ENCODE assay signal across 12 cellular contexts in the genomic region with DNA sequence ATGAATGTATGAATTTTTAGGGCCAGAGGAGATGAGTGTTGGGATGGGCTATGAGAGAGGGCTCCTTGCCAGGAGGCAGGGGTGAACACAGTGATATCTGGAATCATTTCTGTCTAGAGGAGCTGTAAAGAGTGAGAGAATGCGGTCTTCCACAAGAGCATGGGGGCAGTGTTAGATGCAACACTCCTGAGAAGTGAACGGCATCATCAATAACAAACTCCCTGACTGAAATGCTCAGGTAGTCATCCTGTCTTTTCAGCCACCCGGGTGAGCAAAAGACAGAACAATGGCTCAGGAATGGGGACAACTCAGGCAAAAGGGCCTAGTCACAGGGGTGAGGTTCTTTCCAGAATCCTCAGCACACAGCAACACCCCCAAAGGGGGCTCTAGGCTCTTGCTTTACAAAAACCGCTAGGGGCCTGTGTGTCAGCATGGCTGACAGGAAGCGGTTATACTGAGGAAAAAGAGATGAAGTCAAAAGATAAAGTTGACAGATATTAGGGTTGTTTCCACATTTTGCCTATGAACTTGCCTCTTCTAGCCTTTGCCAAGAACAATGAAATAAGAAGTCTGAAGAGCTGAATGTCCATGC.
DNase-seq lines count a peak whose midpoint lies in the region; ATAC-seq, FAIRE-seq and TF ChIP-seq lines count a peak whose summit lies in the region.
"Had no signal": no experiment of that assay in that cellular context is flagged by ENCODE, and none has a peak within 500 bp of the region (broad histone marks: within the 10 kb centered on the region; RNA-seq: fewer than 3 reads in every experiment).

No MANE protein-coding gene starts in this region.

- H2BK20ac ChIP-seq in H1 (ENCODE audit: low read length) = no peak overlapping the region

- CTCF ChIA-PET in H1 (lab: Charles Lee; ENCODE audit: partially characterized antibody) = interaction anchor here (0.6 to 1.9 kb wide), 5 partner anchors 13 to 433 kb away, joined by 3 to 5 read pairs (median 3); no protein-coding TSS in a partner anchor

- H3K23me2 ChIP-seq in H1 (ENCODE audit: low read depth, low read length) = no peaks in the 10 kb centered on the region

- no peaks in the 10 kb centered on the region for H3K4me1 Mint-ChIP-seq in progenitor cell of endocrine pancreas (ENCODE audit: low read depth)

- TF ChIP-seq POLR2A in H1 (IDR thresholded peaks at IDR 0.05; ENCODE audit: control extremely low read depth in 1 of 2, low read depth in 2 of 2, low read length in 2 of 2) = no peak
- no peak for TF ChIP-seq POLR2A in GM12892 (IDR thresholded peaks at IDR 0.05; ENCODE audit: low read depth, low read length)

- 91% methylated on average over 5 of the region's 5 CpGs; no CpG with 5 or more reads in 1 of the 2 experiments for WGBS in H1 (ENCODE audit: extremely low coverage in 1 of 2, insufficient coverage in 1 of 2, insufficient read length in 1 of 2, insufficient replicate concordance in 2 of 2, low coverage in 1 of 2, low lambda C conversion rate in 2 of 2, missing lambda C conversion rate in 1 of 2), 2 experiments

- no peak overlapping the region for H3K18ac ChIP-seq in H1 (ENCODE audit: extremely low read depth, low read length)

- peak overlapping the region; percentile 29 for H4K5ac ChIP-seq in H1 (ENCODE audit: insufficient read length, low read depth, low read length)

- no peak overlapping the region for H2BK5ac ChIP-seq in H1 (ENCODE audit: low read depth, low read length)

- H2BK15ac ChIP-seq in H1 (ENCODE audit: low read length) = no peak overlapping the region

- H3K27me3 Mint-ChIP-seq in progenitor cell of endocrine pancreas = no peaks in the 10 kb centered on the region

- H3K4me3 ChIP-seq in H1 (ENCODE audit: extremely low read depth in 1 of 4, insufficient read depth in 2 of 4, low read depth in 3 of 4, low read length in 4 of 4) (no peak overlapping the region), thoracic aorta (no peak overlapping the region)

- H4K8ac ChIP-seq in H1 (ENCODE audit: extremely low read depth, insufficient read depth, low read length) = no peak overlapping the region

- no peak overlapping the region for H3K4me3 Mint-ChIP-seq in progenitor cell of endocrine pancreas (ENCODE audit: low read depth)

- no peak overlapping the region for H3K9ac ChIP-seq in H1 (replicated peaks in 1 of 4; ENCODE audit: extremely low read depth in 1 of 4, low read depth in 3 of 4, low read length in 3 of 4)

- no peak for TF ChIP-seq EP300 in H1 (IDR thresholded peaks at IDR 0.05; ENCODE audit: borderline replicate concordance in 1 of 2, low read depth in 2 of 2, low read length in 2 of 2)

- TF ChIP-seq CTCF in H1 (IDR thresholded peaks at IDR 0.05; ENCODE audit: control extremely low read depth in 1 of 3, insufficient read depth in 1 of 3, low read depth in 1 of 3, low read length in 3 of 3) (no peak), thoracic aorta (IDR thresholded peaks at IDR 0.05) (no peak), progenitor cell of endocrine pancreas (IDR thresholded peaks at IDR 0.05; ENCODE audit: unreplicated experiment) (no peak)

- H3K27me3 ChIP-seq in H1 (replicated peaks in 1 of 4; ENCODE audit: control insufficient read depth in 3 of 4, extremely low read depth in 1 of 4, insufficient read depth in 3 of 4, low read length in 3 of 4) = no peaks in the 10 kb centered on the region
- H3K27me3 ChIP-seq in thoracic aorta (replicated peaks; ENCODE audit: insufficient read depth) = no peaks in the 10 kb centered on the region
- H3K27me3 ChIP-seq: foreskin keratinocyte had no signal

- H3K79me1 ChIP-seq in H1 (ENCODE audit: low read depth, low read length) = no peaks in the 10 kb centered on the region

- POLR2A ChIA-PET in H1 (lab: Charles Lee; ENCODE audit: partially characterized antibody) = no interaction called here

- no peak overlapping the region for H3K4me2 ChIP-seq in H1 (ENCODE audit: insufficient read depth in 1 of 2, low read depth in 2 of 2, low read length in 2 of 2)

- ATAC-seq in thoracic aorta (ENCODE audit: insufficient number of reproducible peaks, low FRiP score, low read depth) = no peak
- ATAC-seq: foreskin keratinocyte had no signal

- H3K4me1 ChIP-seq in H1 (replicated peaks in 1 of 4; ENCODE audit: control insufficient read depth in 3 of 4, insufficient read depth in 4 of 4, low read length in 3 of 4) = peaks cover 0 to 5% (median 0%) of the 10 kb centered on the region in 4 experiments; a peak in 1 of 7 replicates
- peaks cover 11 to 47% of the 10 kb centered on the region in 2 donors for H3K4me1 ChIP-seq in thoracic aorta (ENCODE audit: control insufficient read depth in 1 of 2, low read depth in 2 of 2)

- H3K14ac ChIP-seq in H1 (ENCODE audit: insufficient read length) = no peak overlapping the region

- no peak overlapping the region for H3K4ac ChIP-seq in H1 (replicated peaks; ENCODE audit: insufficient read length, low read depth, low read length)

- FAIRE-seq in H1 (lab: Jason Lieb, UNC) = no peak
- no peak for FAIRE-seq in GM12892 (lab: Jason Lieb, UNC)

- no peak overlapping the region for H3K27ac Mint-ChIP-seq in progenitor cell of endocrine pancreas

- H3K27ac ChIP-seq in H1 (ENCODE audit: low read depth, low read length) (no peak overlapping the region), thoracic aorta (peak overlapping the region; percentile 11 to 61)
- H3K27ac ChIP-seq: foreskin keratinocyte, VCaP had no signal

- peak; percentile 32 for DNase-seq in stimulated activated CD4-positive, alpha-beta T cell treated with anti-CD3 and anti-CD28 coated beads, Interleukin-15, amount 100 ng/mL, for 24 hours
- DNase-seq in stimulated activated CD4-positive, alpha-beta T cell treated with anti-CD3 and anti-CD28 coated beads, Interleukin-2, amount 100 ng/mL, for 48 hours = no peak
- peak; percentile 4 for DNase-seq in activated CD8-positive, alpha-beta memory T cell treated with anti-CD3 and anti-CD28 coated beads, Interleukin-2, amount 50 U/mL, for 1 hour (ENCODE audit: extremely low read depth)
- DNase-seq in H1 (ENCODE audit: low read depth in 1 of 2, low spot score in 2 of 2) (peak in 1 of 2 experiments; percentile 37), thoracic aorta (ENCODE audit: low spot score) (no peak), NCI-H187 (lab: John Stamatoyannopoulos, UW) (no peak), progenitor cell of endocrine pancreas (ENCODE audit: low spot score, unreplicated experiment) (no peak), GM12892 (ENCODE audit: insufficient read length) (no peak)
- DNase-seq: effector CD8-positive, alpha-beta T cell; EL; foreskin keratinocyte had no signal

- no peak overlapping the region for H4K91ac ChIP-seq in H1 (replicated peaks; ENCODE audit: insufficient read length, low read length)

- H3K9me3 ChIP-seq in H1 (ENCODE audit: insufficient read depth in 2 of 2, low read depth in 1 of 2, low read length in 1 of 2) (no peaks in the 10 kb centered on the region), thoracic aorta (no peaks in the 10 kb centered on the region)

- H3K36me3 ChIP-seq in H1 (ENCODE audit: control insufficient read depth in 2 of 4, insufficient read depth in 4 of 4, low read length in 3 of 4) = no peaks in the 10 kb centered on the region
- no peaks in the 10 kb centered on the region for H3K36me3 ChIP-seq in thoracic aorta

- H2BK12ac ChIP-seq in H1 (ENCODE audit: low read depth, low read length) = no peak overlapping the region

- H3K36me3 Mint-ChIP-seq in progenitor cell of endocrine pancreas (ENCODE audit: insufficient read depth) = peaks cover 2% of the 10 kb centered on the region

- H2AK5ac ChIP-seq in H1 (ENCODE audit: low read depth, low read length) = no peak overlapping the region

- no peak for TF ChIP-seq RAD21 in H1 (IDR thresholded peaks at IDR 0.05 in 1 of 2, conservative IDR thresholded peaks at IDR 0.05 in 1 of 2; ENCODE audit: low read depth in 2 of 2, low read length in 2 of 2)

- no peak overlapping the region for H3K23ac ChIP-seq in H1 (ENCODE audit: insufficient read length)

- no peaks in the 10 kb centered on the region for H3K9me3 Mint-ChIP-seq in progenitor cell of endocrine pancreas (ENCODE audit: low read depth)

- H3K79me2 ChIP-seq in H1 (ENCODE audit: control insufficient read depth in 1 of 2, insufficient read depth in 2 of 2, low read length in 2 of 2) = no peaks in the 10 kb centered on the region

- H2AFZ ChIP-seq in H1 (ENCODE audit: low read length) = no peak overlapping the region

- H4K20me1 ChIP-seq in H1 (replicated peaks in 1 of 2; ENCODE audit: control insufficient read depth in 1 of 2, insufficient read depth in 2 of 2, low read length in 2 of 2) = no peaks in the 10 kb centered on the region

- no peak overlapping the region for H2BK120ac ChIP-seq in H1 (replicated peaks; ENCODE audit: low read depth, low read length)

- H3K56ac ChIP-seq in H1 (replicated peaks; ENCODE audit: insufficient read length, low read depth, low read length) = no peak overlapping the region

TF ChIP-seq in H1, 55 proteins besides CTCF, POLR2A, EP300 and RAD21:
- no peak for TF ChIP-seq SP2 (IDR thresholded peaks at IDR 0.05; ENCODE audit: low read length)
- TF ChIP-seq BRCA1 (IDR thresholded peaks at IDR 0.05; ENCODE audit: low read depth, low read length) = no peak
- no peak for TF ChIP-seq SAP30 (IDR thresholded peaks at IDR 0.05; ENCODE audit: insufficient read depth, insufficient replicate concordance, low read length)

Comparison
In these comparisons a context has a peak if more than half of its experiments do, and no peak if none do; other contexts are left out.
1. DNase-seq: peak in stimulated activated CD4-positive, alpha-beta T cell treated with anti-CD3 and anti-CD28 coated beads, Interleukin-15, amount 100 ng/mL, for 24 hours (single experiment) and activated CD8-positive, alpha-beta memory T cell treated with anti-CD3 and anti-CD28 coated beads, Interleukin-2, amount 50 U/mL, for 1 hour (single experiment); none in stimulated activated CD4-positive, alpha-beta T cell treated with anti-CD3 and anti-CD28 coated beads, Interleukin-2, amount 100 ng/mL, for 48 hours (0 of 2), thoracic aorta (single experiment), NCI-H187 (0 of 2), progenitor cell of endocrine pancreas (single experiment) and GM12892 (single experiment).